22 cellular contexts compared by ENCODE assay signal in genomic region chr17:7794063-7794663, GRCh38.
"Had no signal": no experiment of that assay in that cellular context is flagged by ENCODE, and none has a peak within 500 bp of the region (broad histone marks: within the 10 kb centered on the region; RNA-seq: fewer than 3 reads in every experiment).

No MANE protein-coding gene starts in this region.

- H3K36me3 Mint-ChIP-seq: activated naive CD8-positive, alpha-beta T cell treated with anti-CD3 and anti-CD28 coated beads, Interleukin-2, amount 10 ng/mL, durations not matched to agents 7 days and 5 days; memory B cell had no signal

- H3K4me1 ChIP-seq: foreskin keratinocyte, testis, uterus had no signal

- ATAC-seq: foreskin keratinocyte had no signal

- H3K9me3 ChIP-seq: testis, uterus had no signal

- H3K4me3 ChIP-seq: cardiac muscle cell, testis, uterus had no signal

- H3K36me3 ChIP-seq: cardiac muscle cell, uterus had no signal

- H3K27ac Mint-ChIP-seq: activated naive CD8-positive, alpha-beta T cell treated with anti-CD3 and anti-CD28 coated beads, Interleukin-2, amount 10 ng/mL, durations not matched to agents 7 days and 5 days; activated T-cell treated with anti-CD3 and anti-CD28 coated beads, Interleukin-2, amount 50 U/mL, for 24 hours; activated T-helper 2 cell treated with anti-CD3 and anti-CD28 coated beads, Interferon-gamma antibody, Interleukin-2, Interleukin-4, amounts not matched to agents 10 μg/mL and 5 μg/mL and 100 μg/mL, durations not matched to agents 14 hours and 24 hours and 36 hours; dendritic cell treated with granulocyte-macrophage colony-stimulating factor and Interleukin-4, amounts not matched to agents 40 ng/mL and 50 ng/mL, for 4 days; memory B cell; nephron had no signal

- H3K27ac ChIP-seq: cardiac muscle cell, foreskin keratinocyte, testis, uterus had no signal

- H3K4me1 Mint-ChIP-seq: activated naive CD8-positive, alpha-beta T cell treated with anti-CD3 and anti-CD28 coated beads, Interleukin-2, amount 10 ng/mL, durations not matched to agents 7 days and 5 days; memory B cell; nephron had no signal

- H3K4me3 Mint-ChIP-seq: activated naive CD8-positive, alpha-beta T cell treated with anti-CD3 and anti-CD28 coated beads, Interleukin-2, amount 10 ng/mL, durations not matched to agents 7 days and 5 days; activated T-cell treated with anti-CD3 and anti-CD28 coated beads, Interleukin-2, amount 50 U/mL, for 24 hours; dendritic cell treated with granulocyte-macrophage colony-stimulating factor and Interleukin-4, amounts not matched to agents 40 ng/mL and 50 ng/mL, for 4 days; memory B cell; nephron had no signal

- H3K27me3 ChIP-seq: cardiac muscle cell, foreskin keratinocyte, testis, uterus had no signal

- H3K27me3 Mint-ChIP-seq: activated naive CD8-positive, alpha-beta T cell treated with anti-CD3 and anti-CD28 coated beads, Interleukin-2, amount 10 ng/mL, durations not matched to agents 7 days and 5 days had no signal

- H3K9me3 Mint-ChIP-seq: activated naive CD8-positive, alpha-beta T cell treated with anti-CD3 and anti-CD28 coated beads, Interleukin-2, amount 10 ng/mL, durations not matched to agents 7 days and 5 days; activated T-cell treated with anti-CD3 and anti-CD28 coated beads, Interleukin-2, amount 50 U/mL, for 24 hours; activated T-helper 2 cell treated with anti-CD3 and anti-CD28 coated beads, Interferon-gamma antibody, Interleukin-2, Interleukin-4, amounts not matched to agents 10 μg/mL and 5 μg/mL and 100 μg/mL, durations not matched to agents 14 hours and 24 hours and 36 hours; dendritic cell treated with granulocyte-macrophage colony-stimulating factor and Interleukin-4, amounts not matched to agents 40 ng/mL and 50 ng/mL, for 4 days; memory B cell; nephron had no signal

- DNase-seq: activated CD4-positive, alpha-beta T cell treated with anti-CD3 and anti-CD28 coated beads, Interleukin-2, amount 50 U/mL, for 4 hours; activated CD8-positive, alpha-beta memory T cell treated with anti-CD3 and anti-CD28 coated beads for 24 hours; activated CD8-positive, alpha-beta memory T cell treated with anti-CD3 and anti-CD28 coated beads, Interleukin-2, amount 50 U/mL, for 4 hours; activated naive CD4-positive, alpha-beta T cell; activated naive CD8-positive, alpha-beta T cell treated with anti-CD3 and anti-CD28 coated beads, Interleukin-2, amount 10 ng/mL, durations not matched to agents 7 days and 5 days; activated T-cell treated with anti-CD3 and anti-CD28 coated beads, Interleukin-2, amount 50 U/mL, for 24 hours; amniotic stem cell; effector CD4-positive, alpha-beta T cell; foreskin keratinocyte; occipital lobe; stimulated activated CD4-positive, alpha-beta T cell treated with anti-CD3 and anti-CD28 coated beads, Interleukin-4, amount 100 ng/mL, for 1 hour; stimulated activated naive CD4-positive, alpha-beta T cell; T-helper 1 cell; testis; trophoblast cell; uterus had no signal

- FAIRE-seq: islet of Langerhans had no signal
